In genomic region chr2:96831679-96832078, GRCh38 we compare ENCODE assay signal across 1 cellular context.
TF ChIP-seq lines count a peak whose summit lies in the region.

No MANE protein-coding gene starts in this region.

TF ChIP-seq in K562, 482 proteins besides CTCF, POLR2A, EP300 and RAD21:
- no peak for TF ChIP-seq HES1 (IDR thresholded peaks at IDR 0.05; ENCODE audit: low read depth)
- TF ChIP-seq BCLAF1 (IDR thresholded peaks at IDR 0.05; ENCODE audit: borderline replicate concordance in 1 of 2, control insufficient read depth in 1 of 2, low read depth in 2 of 2, low read length in 1 of 2) = no peak
- no peak for TF ChIP-seq PHF21A (IDR thresholded peaks at IDR 0.05; ENCODE audit: borderline replicate concordance, low read depth)
